Comparison of ENCODE assay signal across 16 cellular contexts in the genomic region with DNA sequence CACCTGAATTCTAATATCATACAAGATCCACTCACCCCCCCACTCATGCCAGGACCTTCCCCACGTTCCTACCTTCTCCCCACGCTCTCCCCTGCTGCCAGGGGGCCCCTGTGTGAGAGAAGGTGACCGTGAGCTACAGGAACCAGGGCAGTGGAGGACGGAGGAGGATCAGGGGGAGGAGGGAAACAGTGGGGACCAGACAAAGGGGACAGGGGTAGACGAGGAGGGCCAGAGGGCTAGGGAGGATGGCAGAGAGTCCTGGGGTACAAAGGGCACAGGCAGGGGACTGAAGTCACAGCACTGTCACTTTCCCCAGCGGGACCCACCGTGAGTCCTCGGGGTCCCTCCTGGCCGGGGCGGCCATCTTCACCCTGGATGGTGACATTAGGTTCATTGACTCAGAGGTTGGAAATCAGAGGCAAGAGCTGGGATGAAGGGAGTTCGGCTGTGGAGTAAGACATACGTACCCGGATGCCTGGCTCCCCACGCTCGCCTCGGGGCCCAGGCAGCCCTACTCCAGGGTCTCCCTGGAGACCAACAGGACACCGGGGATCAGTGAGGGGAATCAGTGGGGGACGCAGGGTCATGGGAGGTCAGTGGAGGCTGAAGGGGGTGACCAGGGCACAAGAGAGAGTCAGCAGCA. TPM values are rescaled to one million over a fixed set of nuclear protein-coding genes. Genes with fewer than 3 reads are reported as not detected.
A peak's percentile ranks its signal among the peaks of the same experiment; 100 is the strongest.
DNase-seq lines count a peak whose midpoint lies in the region; ATAC-seq lines count a peak whose summit lies in the region.
"Had no signal": no experiment of that assay in that cellular context is flagged by ENCODE, and none has a peak within 500 bp of the region (broad histone marks: within the 10 kb centered on the region; RNA-seq: fewer than 3 reads in every experiment).

No MANE protein-coding gene starts in this region.

- H3K27me3 Mint-ChIP-seq in activated naive CD8-positive, alpha-beta T cell treated with anti-CD3 and anti-CD28 coated beads, Interleukin-2, amount 10 ng/mL, durations not matched to agents 7 days and 5 days = no peaks in the 10 kb centered on the region
- no peaks in the 10 kb centered on the region for H3K27me3 Mint-ChIP-seq in activated naive CD8-positive, alpha-beta T cell treated with anti-CD3 and anti-CD28 coated beads, Interleukin-2, amount 50 U/mL, for 24 hours

- POLR2A ChIA-PET in activated naive CD8-positive, alpha-beta T cell treated with anti-CD3 and anti-CD28 coated beads, Interleukin-2, amount 10 ng/mL, durations not matched to agents 7 days and 5 days (lab: Charles Lee) = no interaction called here

- H4K8ac ChIP-seq in mesenchymal stem cell (ENCODE audit: low read length) = no peak overlapping the region

- peak overlapping the region; percentile 20 for H4K91ac ChIP-seq in mesenchymal stem cell (ENCODE audit: low read length)

- H3K18ac ChIP-seq in mesenchymal stem cell (ENCODE audit: low read depth in 1 of 2, low read length in 2 of 2) = no peak overlapping the region

- H3K4me2 ChIP-seq in mesenchymal stem cell (ENCODE audit: low read length, poor library complexity, severe bottlenecking) = no peak overlapping the region
- H3K4me2 ChIP-seq: BLaER1 had no signal

- peak overlapping the region; percentile 34 for H3K27ac Mint-ChIP-seq in activated naive CD8-positive, alpha-beta T cell treated with anti-CD3 and anti-CD28 coated beads, Interleukin-2, amount 10 ng/mL, durations not matched to agents 7 days and 5 days
- no peak overlapping the region for H3K27ac Mint-ChIP-seq in activated naive CD8-positive, alpha-beta T cell treated with anti-CD3 and anti-CD28 coated beads, Interleukin-2, amount 50 U/mL, for 24 hours
- peak overlapping the region; percentile 87 for H3K27ac Mint-ChIP-seq in stimulated activated effector memory CD8-positive, alpha-beta T cell treated with anti-CD3 and anti-CD28 coated beads, Interleukin-12 subunit alpha, Interleukin-12 subunit beta, amount 100 ng/mL, for 72 hours

- H3K27ac ChIP-seq in mesenchymal stem cell (ENCODE audit: low read length, poor library complexity, severe bottlenecking) = no peak overlapping the region
- H3K27ac ChIP-seq: 22Rv1, BLaER1 had no signal

- H3K27me3 ChIP-seq in mesenchymal stem cell (ENCODE audit: control insufficient read depth in 1 of 2, insufficient read depth in 1 of 2, low read length in 2 of 2) = no peaks in the 10 kb centered on the region
- H3K27me3 ChIP-seq: BLaER1 had no signal

- no peak overlapping the region for H3K23ac ChIP-seq in mesenchymal stem cell (ENCODE audit: low read length in 2 of 2)

- no peaks in the 10 kb centered on the region for H3K36me3 Mint-ChIP-seq in activated naive CD8-positive, alpha-beta T cell treated with anti-CD3 and anti-CD28 coated beads, Interleukin-2, amount 10 ng/mL, durations not matched to agents 7 days and 5 days
- no peaks in the 10 kb centered on the region for H3K36me3 Mint-ChIP-seq in activated naive CD8-positive, alpha-beta T cell treated with anti-CD3 and anti-CD28 coated beads, Interleukin-2, amount 50 U/mL, for 24 hours (ENCODE audit: low read depth)
- no peaks in the 10 kb centered on the region for H3K36me3 Mint-ChIP-seq in stimulated activated effector memory CD8-positive, alpha-beta T cell treated with anti-CD3 and anti-CD28 coated beads, Interleukin-12 subunit alpha, Interleukin-12 subunit beta, amount 100 ng/mL, for 72 hours
- H3K36me3 Mint-ChIP-seq: CD8-positive, alpha-beta memory T cell had no signal

- no peak overlapping the region for H3K9ac ChIP-seq in mesenchymal stem cell (ENCODE audit: low read length)
- H3K9ac ChIP-seq: BLaER1 had no signal

- peaks cover 0 to 98% of the 10 kb centered on the region in 2 experiments for H3K36me3 ChIP-seq in mesenchymal stem cell (ENCODE audit: control insufficient read depth in 1 of 2, insufficient read depth in 2 of 2, low read depth in 1 of 2, low read length in 2 of 2)
- H3K36me3 ChIP-seq: BLaER1, HAP-1 had no signal

- peak overlapping the region in 1 of 2 experiments; percentile 12 for H2BK12ac ChIP-seq in mesenchymal stem cell (ENCODE audit: low read length in 2 of 2)

- peaks cover 11% of the 10 kb centered on the region for H3K4me1 Mint-ChIP-seq in activated naive CD8-positive, alpha-beta T cell treated with anti-CD3 and anti-CD28 coated beads, Interleukin-2, amount 10 ng/mL, durations not matched to agents 7 days and 5 days
- peaks cover 7% of the 10 kb centered on the region for H3K4me1 Mint-ChIP-seq in activated naive CD8-positive, alpha-beta T cell treated with anti-CD3 and anti-CD28 coated beads, Interleukin-2, amount 50 U/mL, for 24 hours
- H3K4me1 Mint-ChIP-seq in stimulated activated effector memory CD8-positive, alpha-beta T cell treated with anti-CD3 and anti-CD28 coated beads, Interleukin-12 subunit alpha, Interleukin-12 subunit beta, amount 100 ng/mL, for 72 hours = peaks cover 31% of the 10 kb centered on the region
- H3K4me1 Mint-ChIP-seq: CD8-positive, alpha-beta memory T cell had no signal

- no peaks in the 10 kb centered on the region for H3K9me3 Mint-ChIP-seq in activated naive CD8-positive, alpha-beta T cell treated with anti-CD3 and anti-CD28 coated beads, Interleukin-2, amount 10 ng/mL, durations not matched to agents 7 days and 5 days
- no peaks in the 10 kb centered on the region for H3K9me3 Mint-ChIP-seq in activated naive CD8-positive, alpha-beta T cell treated with anti-CD3 and anti-CD28 coated beads, Interleukin-2, amount 50 U/mL, for 24 hours
- no peaks in the 10 kb centered on the region for H3K9me3 Mint-ChIP-seq in stimulated activated effector memory CD8-positive, alpha-beta T cell treated with anti-CD3 and anti-CD28 coated beads, Interleukin-12 subunit alpha, Interleukin-12 subunit beta, amount 100 ng/mL, for 72 hours
- H3K9me3 Mint-ChIP-seq: CD8-positive, alpha-beta memory T cell had no signal

- no peak overlapping the region for H3K4me3 Mint-ChIP-seq in activated naive CD8-positive, alpha-beta T cell treated with anti-CD3 and anti-CD28 coated beads, Interleukin-2, amount 10 ng/mL, durations not matched to agents 7 days and 5 days
- H3K4me3 Mint-ChIP-seq in activated naive CD8-positive, alpha-beta T cell treated with anti-CD3 and anti-CD28 coated beads, Interleukin-2, amount 50 U/mL, for 24 hours = no peak overlapping the region
- H3K4me3 Mint-ChIP-seq in stimulated activated effector memory CD8-positive, alpha-beta T cell treated with anti-CD3 and anti-CD28 coated beads, Interleukin-12 subunit alpha, Interleukin-12 subunit beta, amount 100 ng/mL, for 72 hours = no peak overlapping the region
- H3K4me3 Mint-ChIP-seq: CD8-positive, alpha-beta memory T cell had no signal

- H2BK5ac ChIP-seq in mesenchymal stem cell (ENCODE audit: low read depth, low read length, poor library complexity, severe bottlenecking) = no peak overlapping the region

- no peak overlapping the region for H3K4me3 ChIP-seq in mesenchymal stem cell (ENCODE audit: insufficient read depth in 1 of 2, low read depth in 1 of 2, low read length in 2 of 2)
- H3K4me3 ChIP-seq: BLaER1, HAP-1 had no signal

- ATAC-seq in activated naive CD8-positive, alpha-beta T cell treated with anti-CD3 and anti-CD28 coated beads, Interleukin-2, amount 10 ng/mL, durations not matched to agents 7 days and 5 days (ENCODE audit: low read depth) = no peak
- no peak for ATAC-seq in activated naive CD8-positive, alpha-beta T cell treated with anti-CD3 and anti-CD28 coated beads, Interleukin-2, amount 50 U/mL, for 24 hours
- ATAC-seq in stimulated activated effector memory CD8-positive, alpha-beta T cell treated with anti-CD3 and anti-CD28 coated beads, Interleukin-12 subunit alpha, Interleukin-12 subunit beta, amount 100 ng/mL, for 72 hours = no peak
- ATAC-seq in HG03095 (IDR thresholded peaks at IDR 0.05; ENCODE audit: unreplicated experiment) (no peak), HG02884 (IDR thresholded peaks at IDR 0.05; ENCODE audit: unreplicated experiment) (no peak)

- peaks cover 36% of the 10 kb centered on the region for H3K79me1 ChIP-seq in mesenchymal stem cell (replicated peaks; ENCODE audit: low read length, poor library complexity, severe bottlenecking)

- H3K4ac ChIP-seq in mesenchymal stem cell (ENCODE audit: low read depth in 1 of 2, low read length in 2 of 2) = no peak overlapping the region

- H3K9me3 ChIP-seq in mesenchymal stem cell (ENCODE audit: control insufficient read depth, low read length) = no peaks in the 10 kb centered on the region
- H3K9me3 ChIP-seq: BLaER1, Caco-2, HAP-1 had no signal

- WGBS in mesenchymal stem cell = 94% methylated on average over 16 of the region's 18 CpGs

- H3K4me1 ChIP-seq in mesenchymal stem cell (ENCODE audit: control insufficient read depth, insufficient read depth, low read depth, low read length) = peaks cover 45% of the 10 kb centered on the region
- H3K4me1 ChIP-seq: Caco-2, HAP-1 had no signal

- H2AK5ac ChIP-seq in mesenchymal stem cell (ENCODE audit: low read length, severe bottlenecking) = no peak overlapping the region

- H2AFZ ChIP-seq in mesenchymal stem cell (ENCODE audit: low read depth, low read length) = no peak overlapping the region

- no peak overlapping the region for H3K14ac ChIP-seq in mesenchymal stem cell (ENCODE audit: low read length in 2 of 2)

- no peak for DNase-seq in activated naive CD8-positive, alpha-beta T cell treated with anti-CD3 and anti-CD28 coated beads, Interleukin-2, amount 10 ng/mL, durations not matched to agents 7 days and 5 days
- no peak for DNase-seq in activated naive CD8-positive, alpha-beta T cell treated with anti-CD3 and anti-CD28 coated beads, Interleukin-2, amount 50 U/mL, for 24 hours
- no peak for DNase-seq in mesenchymal stem cell
- DNase-seq in stimulated activated effector memory CD8-positive, alpha-beta T cell treated with anti-CD3 and anti-CD28 coated beads, Interleukin-12 subunit alpha, Interleukin-12 subunit beta, amount 100 ng/mL, for 72 hours (ENCODE audit: low spot score in 2 of 2) = no peak
- DNase-seq: AML-193; Caco-2; CD8-positive, alpha-beta memory T cell; GF-D8; GOT3 had no signal

- no peak overlapping the region for H2BK15ac ChIP-seq in mesenchymal stem cell (ENCODE audit: low read depth, poor library complexity, severe bottlenecking)

- H2BK120ac ChIP-seq in mesenchymal stem cell (ENCODE audit: low read depth, low read length) = no peak overlapping the region

RNA-seq across cellular contexts. Expression of a gene that starts 6.3 kb away (rescaled TPM):
- total RNA-seq in activated naive CD8-positive, alpha-beta T cell treated with anti-CD3 and anti-CD28 coated beads, Interleukin-2, amount 10 ng/mL, durations not matched to agents 7 days and 5 days = not detected
- polyA plus RNA-seq in mesenchymal stem cell (2013, experiment 1 of 2) = 7.6 TPM
- 7.3 TPM for polyA plus RNA-seq in mesenchymal stem cell (2013, experiment 2 of 2)
- total RNA-seq: CD8-positive, alpha-beta memory T cell; HT-29 had no signal
- polyA plus RNA-seq: CD8-positive, alpha-beta memory T cell had no signal

RNA-seq across cellular contexts. Expression of a gene that starts 13.3 kb away (rescaled TPM):
- total RNA-seq in activated naive CD8-positive, alpha-beta T cell treated with anti-CD3 and anti-CD28 coated beads, Interleukin-2, amount 10 ng/mL, durations not matched to agents 7 days and 5 days = 10 to 100 TPM; 56.8 to 60.7 TPM
- 15.9 TPM for polyA plus RNA-seq in mesenchymal stem cell (2013, experiment 1 of 2)
- polyA plus RNA-seq in mesenchymal stem cell (2013, experiment 2 of 2) = 15.0 TPM

RNA-seq across cellular contexts. Expression of a gene that starts 25.2 kb away (rescaled TPM):
- total RNA-seq in activated naive CD8-positive, alpha-beta T cell treated with anti-CD3 and anti-CD28 coated beads, Interleukin-2, amount 10 ng/mL, durations not matched to agents 7 days and 5 days = 1 to 10 TPM; 1.0 to 1.6 TPM
- polyA plus RNA-seq in mesenchymal stem cell (2013, experiment 1 of 2) = 95.7 TPM
- 83.7 TPM for polyA plus RNA-seq in mesenchymal stem cell (2013, experiment 2 of 2)
- polyA plus RNA-seq: CD8-positive, alpha-beta memory T cell had no signal

RNA-seq across cellular contexts. Expression of a gene that starts 39.5 kb away (rescaled TPM):
- 100 to 1,000 TPM; 144 to 148 TPM for total RNA-seq in activated naive CD8-positive, alpha-beta T cell treated with anti-CD3 and anti-CD28 coated beads, Interleukin-2, amount 10 ng/mL, durations not matched to agents 7 days and 5 days
- polyA plus RNA-seq in mesenchymal stem cell (2013, experiment 1 of 2) = 145 TPM
- 150 TPM for polyA plus RNA-seq in mesenchymal stem cell (2013, experiment 2 of 2)

RNA-seq across cellular contexts. Expression of a gene that starts 51.6 kb away (rescaled TPM):
- not detected for total RNA-seq in activated naive CD8-positive, alpha-beta T cell treated with anti-CD3 and anti-CD28 coated beads, Interleukin-2, amount 10 ng/mL, durations not matched to agents 7 days and 5 days
- 0.23 TPM for polyA plus RNA-seq in mesenchymal stem cell (2013, experiment 1 of 2)
- 0.29 TPM for polyA plus RNA-seq in mesenchymal stem cell (2013, experiment 2 of 2)
- total RNA-seq: A673; Caco-2; CD8-positive, alpha-beta memory T cell; HT-29 had no signal
- polyA plus RNA-seq: CD8-positive, alpha-beta memory T cell had no signal
